ENCODE assay signal across 11 cellular contexts in genomic region chr13:110702591-110703526, GRCh38. TPM values are rescaled to one million over a fixed set of nuclear protein-coding genes. Genes with fewer than 3 reads are reported as not detected.
DNase-seq lines count a peak whose midpoint lies in the region; ATAC-seq and TF ChIP-seq lines count a peak whose summit lies in the region.
"Had no signal": no experiment of that assay in that cellular context is flagged by ENCODE, and none has a peak within 500 bp of the region (broad histone marks: within the 10 kb centered on the region; RNA-seq: fewer than 3 reads in every experiment).

No MANE protein-coding gene starts in this region.

- no peak for ATAC-seq in activated T-cell treated with anti-CD3 and anti-CD28 coated beads, Interleukin-2, amount 50 U/mL, for 4 hours

- no peak for DNase-seq in activated T-cell treated with anti-CD3 and anti-CD28 coated beads, Interleukin-2, amount 50 U/mL, for 24 hours
- DNase-seq in activated T-cell treated with anti-CD3 and anti-CD28 coated beads, Interleukin-2, amount 50 U/mL, for 4 hours: no peak
- peak; percentile 32 for DNase-seq in SK-N-DZ (ENCODE audit: low spot score)
- DNase-seq in fibroblast of peridontal ligament (ENCODE audit: extremely low read depth): peak; percentile 44
- peak; percentile 74 for DNase-seq in spleen
- DNase-seq in immature natural killer cell: no peak
- no peak for DNase-seq in AG08396 (ENCODE audit: low spot score)
- no peak for DNase-seq in OCI-M2 (lab: John Stamatoyannopoulos, UW; ENCODE audit: unreplicated experiment)
- DNase-seq: activated CD4-positive, CD25-positive, alpha-beta regulatory T cell; NCI-H1436 treated with DMSO at 0.1 percent for 48 hours; upper lobe of left lung had no signal

- WGBS in spleen, 5 donors: 79 to 90% (median 85%) methylated on average over 15 of the region's 15 CpGs

- H3K27me3 Mint-ChIP-seq in activated T-cell treated with anti-CD3 and anti-CD28 coated beads, Interleukin-2, amount 50 U/mL, for 24 hours: no peaks in the 10 kb centered on the region
- no peaks in the 10 kb centered on the region for H3K27me3 Mint-ChIP-seq in activated T-cell treated with anti-CD3 and anti-CD28 coated beads, Interleukin-2, amount 50 U/mL, for 4 hours (ENCODE audit: low read depth)
- H3K27me3 Mint-ChIP-seq in immature natural killer cell (ENCODE audit: low read depth in 3 of 3): peaks cover 0 to 2% (median 0%) of the 10 kb centered on the region in 3 donors

- H3K27ac Mint-ChIP-seq in activated T-cell treated with anti-CD3 and anti-CD28 coated beads, Interleukin-2, amount 50 U/mL, for 24 hours: peak overlapping the region; percentile 13
- H3K27ac Mint-ChIP-seq in immature natural killer cell: peak overlapping the region in 1 of 6 donors; percentile 61

- peaks cover 75% of the 10 kb centered on the region for H3K36me3 Mint-ChIP-seq in activated T-cell treated with anti-CD3 and anti-CD28 coated beads, Interleukin-2, amount 50 U/mL, for 24 hours (ENCODE audit: low read depth)
- H3K36me3 Mint-ChIP-seq in activated T-cell treated with anti-CD3 and anti-CD28 coated beads, Interleukin-2, amount 50 U/mL, for 4 hours (ENCODE audit: insufficient read depth): peaks cover 29% of the 10 kb centered on the region
- H3K36me3 Mint-ChIP-seq in immature natural killer cell: peaks cover 11 to 27% (median 14%) of the 10 kb centered on the region in 3 donors

- TF ChIP-seq POLR2A in spleen (IDR thresholded peaks at IDR 0.05): no peak

- H3K4me3 Mint-ChIP-seq in activated T-cell treated with anti-CD3 and anti-CD28 coated beads, Interleukin-2, amount 50 U/mL, for 24 hours: no peak overlapping the region
- no peak overlapping the region for H3K4me3 Mint-ChIP-seq in activated T-cell treated with anti-CD3 and anti-CD28 coated beads, Interleukin-2, amount 50 U/mL, for 4 hours
- no peak overlapping the region for H3K4me3 Mint-ChIP-seq in immature natural killer cell

- peak overlapping the region in 5 of 8 donors; percentile 17 to 89 (median 29) for H3K27ac ChIP-seq in spleen

- peaks cover 0 to 58% (median 36%) of the 10 kb centered on the region in 6 donors for H3K36me3 ChIP-seq in spleen

- H3K9me3 Mint-ChIP-seq in activated T-cell treated with anti-CD3 and anti-CD28 coated beads, Interleukin-2, amount 50 U/mL, for 24 hours: no peaks in the 10 kb centered on the region
- no peaks in the 10 kb centered on the region for H3K9me3 Mint-ChIP-seq in activated T-cell treated with anti-CD3 and anti-CD28 coated beads, Interleukin-2, amount 50 U/mL, for 4 hours
- no peaks in the 10 kb centered on the region for H3K9me3 Mint-ChIP-seq in immature natural killer cell

- no peak overlapping the region for H3K4me3 ChIP-seq in spleen
- H3K4me3 ChIP-seq: upper lobe of left lung had no signal

- peaks cover 59% of the 10 kb centered on the region for H3K4me1 Mint-ChIP-seq in activated T-cell treated with anti-CD3 and anti-CD28 coated beads, Interleukin-2, amount 50 U/mL, for 24 hours (ENCODE audit: low read depth)
- peaks cover 36% of the 10 kb centered on the region for H3K4me1 Mint-ChIP-seq in activated T-cell treated with anti-CD3 and anti-CD28 coated beads, Interleukin-2, amount 50 U/mL, for 4 hours (ENCODE audit: low read depth)
- peaks cover 38 to 70% of the 10 kb centered on the region in 2 donors for H3K4me1 Mint-ChIP-seq in immature natural killer cell

- intact Hi-C loops in spleen (cut with DNase I; ENCODE audit: low total_unique reads): no loop called here

- TF ChIP-seq CTCF in spleen (IDR thresholded peaks at IDR 0.05 in 8 of 11, conservative IDR thresholded peaks at IDR 0.05 in 3 of 11): no peak

- no peaks in the 10 kb centered on the region for H3K27me3 ChIP-seq in spleen (replicated peaks in 1 of 7)
- H3K27me3 ChIP-seq: upper lobe of left lung had no signal

- H3K9me3 ChIP-seq in spleen: no peaks in the 10 kb centered on the region
- H3K9me3 ChIP-seq: upper lobe of left lung had no signal

- H3K4me1 ChIP-seq in spleen: peaks cover 14 to 94% (median 63%) of the 10 kb centered on the region in 6 donors

RNA-seq across cellular contexts. Expression of gene CARS2, which starts 3.1 kb away (rescaled TPM):
- total RNA-seq in activated T-cell treated with anti-CD3 and anti-CD28 coated beads, Interleukin-2, amount 50 U/mL, for 4 hours: 10 to 100 TPM; 72.6 to 97.4 (median 80.3) TPM
- polyA plus RNA-seq in SK-N-DZ (2014; cell fraction: cytosol; rRNA removed): 61.8 and 63.5 TPM in 2 replicates
- polyA plus RNA-seq in SK-N-DZ (2014; cell fraction: nucleus; rRNA removed): 201 and 212 TPM in 2 replicates
- total RNA-seq in spleen: 100 to 1,000 TPM in 1 of 7 donors, 10 to 100 TPM in 6; 63.9 to 113 (median 77.9) TPM
- polyA plus RNA-seq in spleen: 100 to 1,000 TPM in 2 of 3 donors, 10 to 100 TPM in 1; 69.5 to 109 (median 105) TPM
- 10 to 100 TPM; 40.8 to 54.5 (median 40.8) TPM for polyA plus RNA-seq in immature natural killer cell

RNA-seq across cellular contexts. Expression of gene ING1, which starts 10.6 kb away (rescaled TPM):
- 10 to 100 TPM; 16.9 to 17.7 (median 17.5) TPM for total RNA-seq in activated T-cell treated with anti-CD3 and anti-CD28 coated beads, Interleukin-2, amount 50 U/mL, for 4 hours
- 7.1 and 11.7 TPM in 2 replicates for polyA plus RNA-seq in SK-N-DZ (2014; cell fraction: cytosol; rRNA removed)
- polyA plus RNA-seq in SK-N-DZ (2014; cell fraction: nucleus; rRNA removed): 6.8 and 9.8 TPM in 2 replicates
- total RNA-seq in spleen: 10 to 100 TPM; 15.1 to 32.4 (median 22.9) TPM
- polyA plus RNA-seq in spleen (10 to 100 TPM; 10.5 to 16.0 (median 12.0) TPM), immature natural killer cell (10 to 100 TPM; 12.6 to 20.1 (median 17.6) TPM)

Comparison
In these comparisons a context has a peak if more than half of its experiments do, and no peak if none do; other contexts are left out.
1. DNase-seq: peak in SK-N-DZ (single experiment), fibroblast of peridontal ligament (single experiment) and spleen (single experiment); none in activated T-cell treated with anti-CD3 and anti-CD28 coated beads, Interleukin-2, amount 50 U/mL, for 24 hours (single experiment), activated T-cell treated with anti-CD3 and anti-CD28 coated beads, Interleukin-2, amount 50 U/mL, for 4 hours (single experiment), immature natural killer cell (0 of 3), AG08396 (single experiment) and OCI-M2 (single experiment).